ENCODE assay signal across 1 cellular context in the genomic region with DNA sequence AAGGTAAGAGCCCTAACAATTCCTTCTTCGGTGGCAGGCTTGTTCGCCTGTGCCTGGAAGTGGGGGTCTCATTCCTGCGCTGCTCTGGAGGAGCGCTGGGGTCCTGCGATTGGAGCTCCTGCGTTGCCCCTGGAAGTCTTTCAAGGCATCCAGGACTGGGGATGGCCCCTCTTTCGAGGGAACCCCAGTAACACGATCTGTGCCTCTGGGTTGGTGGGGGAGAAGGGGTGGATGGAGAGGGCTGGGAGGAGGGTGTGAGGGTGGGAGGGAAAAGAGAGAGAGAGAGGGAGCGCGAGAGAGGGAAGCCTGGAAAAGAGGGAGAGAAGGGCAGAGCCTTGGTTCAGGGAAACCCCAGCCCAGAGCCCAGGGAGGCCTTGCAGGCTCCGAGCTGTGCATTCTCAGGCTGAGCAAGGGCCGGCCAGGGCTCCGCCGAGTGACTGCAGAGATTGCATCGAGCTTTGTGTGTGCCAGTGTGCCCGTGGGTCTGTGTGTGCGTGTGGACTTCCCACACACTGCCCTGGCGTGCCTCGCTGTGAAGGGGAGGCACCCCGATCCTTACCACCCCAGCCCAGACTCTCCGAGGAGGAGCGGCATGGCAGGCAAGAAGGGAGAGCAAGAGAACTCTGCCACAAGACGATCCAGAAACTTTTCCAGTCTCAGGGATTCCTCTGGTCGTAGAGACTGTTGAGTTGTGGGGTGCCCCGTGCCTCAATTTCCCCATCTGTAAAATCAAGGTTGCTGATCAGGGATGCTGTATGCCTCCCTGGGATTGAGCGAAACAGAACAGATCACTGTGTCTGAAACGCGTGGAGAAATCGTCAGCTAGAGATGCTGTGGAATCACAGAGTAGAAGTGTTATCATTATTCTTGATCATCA.
TF ChIP-seq lines count a peak whose summit lies in the region.

No MANE protein-coding gene starts in this region.

TF ChIP-seq in IMR-90, 13 proteins besides CTCF, POLR2A, EP300 and RAD21 (continued from another document):
- no peak for TF ChIP-seq MXI1 (IDR thresholded peaks at IDR 0.05; ENCODE audit: borderline replicate concordance, low read depth, low read length)
- peak; percentile 13; the same call in 1 of the 2 replicates for TF ChIP-seq MAZ (IDR thresholded peaks at IDR 0.05; ENCODE audit: borderline replicate concordance, low read depth, low read length)
- no peak for TF ChIP-seq FOS (IDR thresholded peaks at IDR 0.05; ENCODE audit: low read depth, low read length)
- no peak for TF ChIP-seq BHLHE40 (IDR thresholded peaks at IDR 0.05; ENCODE audit: low read depth, low read length)
